27 cellular contexts compared by ENCODE assay signal in genomic region chr7:102445674-102446071, GRCh38. TPM values are rescaled to one million over a fixed set of nuclear protein-coding genes. Genes with fewer than 3 reads are reported as not detected.
DNase-seq lines count a peak whose midpoint lies in the region; ATAC-seq and TF ChIP-seq lines count a peak whose summit lies in the region.
"Had no signal": no experiment of that assay in that cellular context is flagged by ENCODE, and none has a peak within 500 bp of the region (broad histone marks: within the 10 kb centered on the region; RNA-seq: fewer than 3 reads in every experiment).

No MANE protein-coding gene starts in this region.

- H3K4me3 ChIP-seq in HL-60 (replicated peaks; ENCODE audit: insufficient read depth, low read length) (no peak overlapping the region), spleen (no peak overlapping the region), endodermal cell (ENCODE audit: low read length) (no peak overlapping the region)
- H3K4me3 ChIP-seq: dorsolateral prefrontal cortex, gastrocnemius medialis, HAP-1, right lobe of liver, thoracic aorta had no signal

- ATAC-seq in activated CD8-positive, alpha-beta T cell treated with anti-CD3 and anti-CD28 coated beads for 36 hours = no peak
- ATAC-seq: CD8-positive, alpha-beta T cell; gastrocnemius medialis had no signal

- no peaks in the 10 kb centered on the region for H3K27me3 Mint-ChIP-seq in activated CD4-positive, alpha-beta memory T cell treated with anti-CD3 and anti-CD28 coated beads, Interleukin-2, amount 10 ng/mL, durations not matched to agents 7 days and 5 days
- no peaks in the 10 kb centered on the region for H3K27me3 Mint-ChIP-seq in activated CD4-positive, alpha-beta memory T cell treated with anti-CD3 and anti-CD28 coated beads for 36 hours
- no peaks in the 10 kb centered on the region for H3K27me3 Mint-ChIP-seq in activated CD8-positive, alpha-beta T cell treated with anti-CD3 and anti-CD28 coated beads for 36 hours
- no peaks in the 10 kb centered on the region for H3K27me3 Mint-ChIP-seq in endodermal cell (ENCODE audit: insufficient read depth)
- H3K27me3 Mint-ChIP-seq: progenitor cell of endocrine pancreas had no signal

- DNase-seq in activated CD4-positive, alpha-beta memory T cell treated with anti-CD3 and anti-CD28 coated beads, Interleukin-2, amount 10 ng/mL, durations not matched to agents 7 days and 5 days = no peak
- DNase-seq in activated CD4-positive, alpha-beta memory T cell treated with anti-CD3 and anti-CD28 coated beads for 36 hours = no peak
- DNase-seq in HL-60 (ENCODE audit: low read depth in 1 of 2, low spot score in 1 of 2) = no peak
- DNase-seq in activated CD8-positive, alpha-beta T cell treated with anti-CD3 and anti-CD28 coated beads for 36 hours = no peak
- no peak for DNase-seq in spleen
- DNase-seq in kidney glomerular epithelial cell (lab: John Stamatoyannopoulos, UW) = no peak
- DNase-seq in endodermal cell = no peak
- DNase-seq in NCI-H774 (lab: John Stamatoyannopoulos, UW) = no peak
- DNase-seq: activated CD4-positive, alpha-beta T cell treated with anti-CD3 and anti-CD28 coated beads, Interleukin-2, amount 50 U/mL, for 4 hours; activated T-cell treated with anti-CD3 and anti-CD28 coated beads for 4 hours; CD8-positive, alpha-beta T cell; cerebellar nuclear complex; dorsolateral prefrontal cortex; gastrocnemius medialis; KG1; mammary epithelial cell; NCI-H1417 treated with DMSO at 0.1 percent for 48 hours; NCI-H2081 treated with DMSO at 0.1 percent for 48 hours; NCI-H345; right lobe of liver; stimulated activated CD4-positive, alpha-beta T cell treated with anti-CD3 and anti-CD28 coated beads, Interleukin-4, amount 100 ng/mL, for 24 hours; stimulated activated naive CD4-positive, alpha-beta T cell; T1000 had no signal

- H3K27ac Mint-ChIP-seq in activated CD4-positive, alpha-beta memory T cell treated with anti-CD3 and anti-CD28 coated beads, Interleukin-2, amount 10 ng/mL, durations not matched to agents 7 days and 5 days = peak overlapping the region; percentile 47
- H3K27ac Mint-ChIP-seq in activated CD4-positive, alpha-beta memory T cell treated with anti-CD3 and anti-CD28 coated beads for 36 hours = no peak overlapping the region
- peak overlapping the region; percentile 41 for H3K27ac Mint-ChIP-seq in activated CD8-positive, alpha-beta T cell treated with anti-CD3 and anti-CD28 coated beads for 36 hours
- no peak overlapping the region for H3K27ac Mint-ChIP-seq in endodermal cell
- H3K27ac Mint-ChIP-seq: CD8-positive, alpha-beta T cell had no signal

- H3K27me3 ChIP-seq in HL-60 (ENCODE audit: insufficient read depth, poor library complexity, severe bottlenecking) (no peaks in the 10 kb centered on the region), spleen (replicated peaks in 1 of 7) (no peaks in the 10 kb centered on the region), endodermal cell (ENCODE audit: control insufficient read depth, insufficient read depth, low read length, poor library complexity, severe bottlenecking) (no peaks in the 10 kb centered on the region)
- H3K27me3 ChIP-seq: dorsolateral prefrontal cortex, gastrocnemius medialis, right lobe of liver had no signal

- TF ChIP-seq POLR2A in spleen (IDR thresholded peaks at IDR 0.05) = no peak

- H3K9me3 Mint-ChIP-seq in activated CD4-positive, alpha-beta memory T cell treated with anti-CD3 and anti-CD28 coated beads, Interleukin-2, amount 10 ng/mL, durations not matched to agents 7 days and 5 days = no peaks in the 10 kb centered on the region
- H3K9me3 Mint-ChIP-seq in activated CD4-positive, alpha-beta memory T cell treated with anti-CD3 and anti-CD28 coated beads for 36 hours = no peaks in the 10 kb centered on the region
- H3K9me3 Mint-ChIP-seq in activated CD8-positive, alpha-beta T cell treated with anti-CD3 and anti-CD28 coated beads for 36 hours = no peaks in the 10 kb centered on the region
- no peaks in the 10 kb centered on the region for H3K9me3 Mint-ChIP-seq in endodermal cell
- H3K9me3 Mint-ChIP-seq: brain; CD8-positive, alpha-beta T cell had no signal

- H3K9me3 ChIP-seq in spleen (no peaks in the 10 kb centered on the region), endodermal cell (ENCODE audit: control insufficient read depth, low read length) (no peaks in the 10 kb centered on the region)
- H3K9me3 ChIP-seq: gastrocnemius medialis, HAP-1, right lobe of liver, thoracic aorta had no signal

- H3K4me1 Mint-ChIP-seq in activated CD4-positive, alpha-beta memory T cell treated with anti-CD3 and anti-CD28 coated beads, Interleukin-2, amount 10 ng/mL, durations not matched to agents 7 days and 5 days = peaks cover 4% of the 10 kb centered on the region
- H3K4me1 Mint-ChIP-seq in activated CD4-positive, alpha-beta memory T cell treated with anti-CD3 and anti-CD28 coated beads for 36 hours (ENCODE audit: low read depth) = peaks cover 4% of the 10 kb centered on the region
- peaks cover 4% of the 10 kb centered on the region for H3K4me1 Mint-ChIP-seq in activated CD8-positive, alpha-beta T cell treated with anti-CD3 and anti-CD28 coated beads for 36 hours (ENCODE audit: low read depth)
- H3K4me1 Mint-ChIP-seq in endodermal cell = peaks cover 5% of the 10 kb centered on the region

- no peak overlapping the region for H3K9ac ChIP-seq in endodermal cell (ENCODE audit: extremely low read depth, low read length, poor library complexity, severe bottlenecking)

- TF ChIP-seq CTCF in HL-60 (IDR thresholded peaks at IDR 0.05; ENCODE audit: insufficient read depth, low read length) = no peak
- no peak for TF ChIP-seq CTCF in activated CD8-positive, alpha-beta T cell treated with anti-CD3 and anti-CD28 coated beads for 36 hours (IDR thresholded peaks at IDR 0.05)
- TF ChIP-seq CTCF in spleen (IDR thresholded peaks at IDR 0.05 in 8 of 11, conservative IDR thresholded peaks at IDR 0.05 in 3 of 11) = no peak
- TF ChIP-seq CTCF in endodermal cell (conservative IDR thresholded peaks at IDR 0.05) = no peak

- intact Hi-C loops in activated CD4-positive, alpha-beta memory T cell treated with anti-CD3 and anti-CD28 coated beads for 36 hours (cut with micrococcal nuclease) = no loop called here
- intact Hi-C loops in activated CD8-positive, alpha-beta T cell treated with anti-CD3 and anti-CD28 coated beads for 36 hours (cut with micrococcal nuclease) = no loop called here
- intact Hi-C loops in spleen (cut with DNase I; ENCODE audit: low total_unique reads) = no loop called here

- no peak overlapping the region for H3K4me3 Mint-ChIP-seq in activated CD4-positive, alpha-beta memory T cell treated with anti-CD3 and anti-CD28 coated beads, Interleukin-2, amount 10 ng/mL, durations not matched to agents 7 days and 5 days
- no peak overlapping the region for H3K4me3 Mint-ChIP-seq in activated CD4-positive, alpha-beta memory T cell treated with anti-CD3 and anti-CD28 coated beads for 36 hours
- H3K4me3 Mint-ChIP-seq in activated CD8-positive, alpha-beta T cell treated with anti-CD3 and anti-CD28 coated beads for 36 hours = no peak overlapping the region
- no peak overlapping the region for H3K4me3 Mint-ChIP-seq in endodermal cell
- H3K4me3 Mint-ChIP-seq: brain; CD8-positive, alpha-beta T cell had no signal

- H3K4me1 ChIP-seq in spleen (peaks cover 3 to 88% (median 47%) of the 10 kb centered on the region in 6 donors), endodermal cell (ENCODE audit: control insufficient read depth, insufficient read depth, low read length) (no peaks in the 10 kb centered on the region)
- H3K4me1 ChIP-seq: right lobe of liver had no signal

- peaks cover 37% of the 10 kb centered on the region for H3K36me3 Mint-ChIP-seq in activated CD4-positive, alpha-beta memory T cell treated with anti-CD3 and anti-CD28 coated beads, Interleukin-2, amount 10 ng/mL, durations not matched to agents 7 days and 5 days (ENCODE audit: low read depth)
- peaks cover 9% of the 10 kb centered on the region for H3K36me3 Mint-ChIP-seq in activated CD4-positive, alpha-beta memory T cell treated with anti-CD3 and anti-CD28 coated beads for 36 hours
- peaks cover 11% of the 10 kb centered on the region for H3K36me3 Mint-ChIP-seq in activated CD8-positive, alpha-beta T cell treated with anti-CD3 and anti-CD28 coated beads for 36 hours (ENCODE audit: low read depth)
- H3K36me3 Mint-ChIP-seq in endodermal cell (ENCODE audit: low read depth) = peaks cover 24% of the 10 kb centered on the region

- WGBS in spleen, 5 donors = 46 to 73% (median 67%) methylated on average over 2 of the region's 2 CpGs
- WGBS in endodermal cell (ENCODE audit: insufficient coverage in 1 of 2, insufficient read length in 1 of 2), 2 experiments = 77 to 94% methylated on average over 2 of the region's 2 CpGs

- H3K36me3 ChIP-seq in spleen (peaks cover 5 to 88% (median 35%) of the 10 kb centered on the region in 6 donors), endodermal cell (ENCODE audit: control insufficient read depth, insufficient read depth, low read length) (peaks cover 4% of the 10 kb centered on the region)
- H3K36me3 ChIP-seq: gastrocnemius medialis had no signal

- CTCF ChIA-PET in activated CD4-positive, alpha-beta memory T cell treated with anti-CD3 and anti-CD28 coated beads, Interleukin-2, amount 10 ng/mL, durations not matched to agents 7 days and 5 days (lab: Charles Lee) = interaction anchor here (1.7 kb wide), 1 partner anchor 19 kb away, joined by 4 read pairs; no protein-coding TSS in a partner anchor
- CTCF ChIA-PET in activated CD4-positive, alpha-beta memory T cell treated with anti-CD3 and anti-CD28 coated beads for 36 hours (lab: Charles Lee) = interaction anchor here (1.1 kb wide), 1 partner anchor 21 kb away, joined by 3 read pairs; no protein-coding TSS in a partner anchor
- CTCF ChIA-PET in activated CD8-positive, alpha-beta T cell treated with anti-CD3 and anti-CD28 coated beads for 36 hours (lab: Charles Lee) = no interaction called here

- H3K27ac ChIP-seq in HL-60 (replicated peaks) (peak overlapping the region; percentile 21; the same call in 1 of the 2 replicates), spleen (peak overlapping the region in 5 of 8 donors; percentile 36 to 89 (median 84)), endodermal cell (ENCODE audit: low read depth, low read length) (no peak overlapping the region)
- H3K27ac ChIP-seq: dorsolateral prefrontal cortex, gastrocnemius medialis, right lobe of liver, thoracic aorta had no signal

- POLR2A ChIA-PET in activated CD4-positive, alpha-beta memory T cell treated with anti-CD3 and anti-CD28 coated beads, Interleukin-2, amount 10 ng/mL, durations not matched to agents 7 days and 5 days (lab: Charles Lee) = interaction anchor here (2.7 kb wide), 1 partner anchor 19 kb away, joined by 9 read pairs; no protein-coding TSS in a partner anchor
- POLR2A ChIA-PET in activated CD4-positive, alpha-beta memory T cell treated with anti-CD3 and anti-CD28 coated beads for 36 hours (lab: Charles Lee) = no interaction called here
- POLR2A ChIA-PET in activated CD8-positive, alpha-beta T cell treated with anti-CD3 and anti-CD28 coated beads for 36 hours (lab: Charles Lee) = interaction anchor here (1.1 kb wide), 1 partner anchor 12 kb away, joined by 4 read pairs; the partner anchor contains the start of gene ORAI2

RNA-seq across cellular contexts. Expression of gene ORAI2, which starts 12.3 kb away (rescaled TPM):
- 10 to 100 TPM; 59.5 to 61.9 TPM for total RNA-seq in activated CD4-positive, alpha-beta memory T cell treated with anti-CD3 and anti-CD28 coated beads, Interleukin-2, amount 10 ng/mL, durations not matched to agents 7 days and 5 days
- 10 to 100 TPM; 28.7 to 31.5 TPM for total RNA-seq in activated CD4-positive, alpha-beta memory T cell treated with anti-CD3 and anti-CD28 coated beads for 36 hours
- 10 to 100 TPM; 29.4 to 35.8 TPM for total RNA-seq in activated CD8-positive, alpha-beta T cell treated with anti-CD3 and anti-CD28 coated beads for 36 hours
- total RNA-seq in spleen (100 to 1,000 TPM in 3 of 7 donors, 10 to 100 TPM in 4; 75.3 to 146 (median 90.5) TPM), endodermal cell (10 to 100 TPM; 24.3 to 26.1 TPM)
- 10 to 100 TPM; 31.5 to 74.4 (median 35.4) TPM for polyA plus RNA-seq in spleen
- 27.6 TPM for polyA plus RNA-seq in endodermal cell (2013, experiment 1 of 2)
- polyA plus RNA-seq in endodermal cell (2013, experiment 2 of 2) = 28.1 TPM

RNA-seq across cellular contexts. Expression of gene ALKBH4, which starts 19.0 kb away (rescaled TPM):
- total RNA-seq in activated CD4-positive, alpha-beta memory T cell treated with anti-CD3 and anti-CD28 coated beads, Interleukin-2, amount 10 ng/mL, durations not matched to agents 7 days and 5 days = 10 to 100 TPM in 1 of 2 experiments, 1 to 10 TPM in 1; 9.4 to 10.4 TPM
- 1 to 10 TPM; 7.7 to 7.8 TPM for total RNA-seq in activated CD4-positive, alpha-beta memory T cell treated with anti-CD3 and anti-CD28 coated beads for 36 hours
- total RNA-seq in activated CD8-positive, alpha-beta T cell treated with anti-CD3 and anti-CD28 coated beads for 36 hours = 1 to 10 TPM; 6.0 to 6.9 TPM
- 10 to 100 TPM in 6 of 7 donors, 1 to 10 TPM in 1; 9.6 to 15.1 (median 10.7) TPM for total RNA-seq in spleen
- 10 to 100 TPM in 1 of 3 donors, 1 to 10 TPM in 2; 9.0 to 11.1 (median 9.2) TPM for polyA plus RNA-seq in spleen
- 10 to 100 TPM; 16.2 to 17.2 TPM for total RNA-seq in endodermal cell
- polyA plus RNA-seq in endodermal cell (2013, experiment 1 of 2) = 10.3 TPM
- 10.9 TPM for polyA plus RNA-seq in endodermal cell (2013, experiment 2 of 2)

RNA-seq across cellular contexts. Expression of gene LRWD1, which starts 19.1 kb away (rescaled TPM):
- 10 to 100 TPM; 19.5 to 19.8 TPM for total RNA-seq in activated CD4-positive, alpha-beta memory T cell treated with anti-CD3 and anti-CD28 coated beads, Interleukin-2, amount 10 ng/mL, durations not matched to agents 7 days and 5 days
- total RNA-seq in activated CD4-positive, alpha-beta memory T cell treated with anti-CD3 and anti-CD28 coated beads for 36 hours = 10 to 100 TPM; 16.4 to 20.0 TPM
- 10 to 100 TPM; 12.3 to 12.7 TPM for total RNA-seq in activated CD8-positive, alpha-beta T cell treated with anti-CD3 and anti-CD28 coated beads for 36 hours
- total RNA-seq in spleen = 10 to 100 TPM; 19.9 to 42.2 (median 24.1) TPM
- 10 to 100 TPM; 22.1 to 37.3 (median 33.7) TPM for polyA plus RNA-seq in spleen
- total RNA-seq in endodermal cell = 10 to 100 TPM; 30.9 to 43.5 TPM
- polyA plus RNA-seq in endodermal cell (2013, experiment 1 of 2) = 21.3 TPM
- 22.8 TPM for polyA plus RNA-seq in endodermal cell (2013, experiment 2 of 2)

RNA-seq across cellular contexts. Expression of gene POLR2J, which starts 33.0 kb away (rescaled TPM):
- 10 to 100 TPM; 41.7 to 46.5 TPM for total RNA-seq in activated CD4-positive, alpha-beta memory T cell treated with anti-CD3 and anti-CD28 coated beads, Interleukin-2, amount 10 ng/mL, durations not matched to agents 7 days and 5 days
- total RNA-seq in activated CD4-positive, alpha-beta memory T cell treated with anti-CD3 and anti-CD28 coated beads for 36 hours = 10 to 100 TPM; 44.4 to 44.7 TPM
- total RNA-seq in activated CD8-positive, alpha-beta T cell treated with anti-CD3 and anti-CD28 coated beads for 36 hours = 10 to 100 TPM; 49.1 to 54.7 TPM
- total RNA-seq in spleen = 10 to 100 TPM in 6 of 7 donors, 1 to 10 TPM in 1; 8.4 to 34.5 (median 30.8) TPM
- polyA plus RNA-seq in spleen = 10 to 100 TPM; 95.6 to 98.8 (median 96.4) TPM
- total RNA-seq in endodermal cell = 10 to 100 TPM; 48.6 to 59.0 TPM
- 81.5 TPM for polyA plus RNA-seq in endodermal cell (2013, experiment 1 of 2)
- polyA plus RNA-seq in endodermal cell (2013, experiment 2 of 2) = 71.7 TPM

RNA-seq across cellular contexts. Expression of gene PRKRIP1, which starts 49.5 kb away (rescaled TPM):
- 10 to 100 TPM; 27.2 to 28.3 TPM for total RNA-seq in activated CD4-positive, alpha-beta memory T cell treated with anti-CD3 and anti-CD28 coated beads, Interleukin-2, amount 10 ng/mL, durations not matched to agents 7 days and 5 days
- 10 to 100 TPM; 20.8 to 22.6 TPM for total RNA-seq in activated CD4-positive, alpha-beta memory T cell treated with anti-CD3 and anti-CD28 coated beads for 36 hours
- total RNA-seq in activated CD8-positive, alpha-beta T cell treated with anti-CD3 and anti-CD28 coated beads for 36 hours = 10 to 100 TPM; 29.8 to 33.6 TPM
- total RNA-seq in spleen (10 to 100 TPM; 25.0 to 33.4 (median 28.8) TPM), endodermal cell (10 to 100 TPM; 30.3 to 35.0 TPM)
- polyA plus RNA-seq in spleen = 10 to 100 TPM; 27.4 to 45.7 (median 43.6) TPM
- 34.9 TPM for polyA plus RNA-seq in endodermal cell (2013, experiment 1 of 2)
- 29.8 TPM for polyA plus RNA-seq in endodermal cell (2013, experiment 2 of 2)

Comparison
In these comparisons a context has a peak if more than half of its experiments do, and no peak if none do; other contexts are left out.
1. H3K27ac Mint-ChIP-seq: peak in activated CD4-positive, alpha-beta memory T cell treated with anti-CD3 and anti-CD28 coated beads, Interleukin-2, amount 10 ng/mL, durations not matched to agents 7 days and 5 days (single experiment) and activated CD8-positive, alpha-beta T cell treated with anti-CD3 and anti-CD28 coated beads for 36 hours (single experiment); none in activated CD4-positive, alpha-beta memory T cell treated with anti-CD3 and anti-CD28 coated beads for 36 hours (single experiment) and endodermal cell (single experiment).